Comparison of ENCODE assay signal across 15 cellular contexts in the genomic region with DNA sequence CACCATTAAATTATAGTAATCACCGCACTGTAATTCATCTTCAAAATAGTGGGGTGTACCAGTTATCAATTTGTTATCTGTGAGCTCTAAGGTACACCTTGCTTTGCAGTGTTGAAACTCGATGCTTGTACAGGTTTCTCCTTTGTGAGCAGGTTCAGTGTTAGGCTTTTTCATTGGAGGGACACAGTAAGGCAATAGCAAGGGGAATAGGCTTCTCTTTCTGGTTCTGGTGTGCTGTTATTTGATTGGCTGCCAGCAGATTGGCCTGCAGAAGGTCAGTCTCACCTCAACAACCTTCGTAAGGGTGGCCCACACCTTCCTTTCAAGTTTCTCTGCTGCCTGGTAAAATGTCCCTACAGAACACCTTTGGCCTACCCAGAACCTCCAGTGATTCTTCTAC.
DNase-seq lines count a peak whose midpoint lies in the region; ATAC-seq and TF ChIP-seq lines count a peak whose summit lies in the region.
"Had no signal": no experiment of that assay in that cellular context is flagged by ENCODE, and none has a peak within 500 bp of the region (broad histone marks: within the 10 kb centered on the region; RNA-seq: fewer than 3 reads in every experiment).

No MANE protein-coding gene starts in this region.

- H3K9me2 ChIP-seq in GM23338 (ENCODE audit: insufficient read depth), result no peaks in the 10 kb centered on the region

- CTCF ChIA-PET in naive thymus-derived CD4-positive, alpha-beta T cell (lab: Charles Lee), result no interaction called here

- intact Hi-C loops in Right ventricle myocardium inferior (cut with DNase I), result loop anchor here (5.0 kb wide), 1 partner anchor 75 kb away; a partner anchor contains a TSS
- intact Hi-C loops in left cardiac atrium (cut with DNase I), result no loop called here
- intact Hi-C loops in activated T-helper 1 cell treated with anti-CD3 and anti-CD28 coated beads, Interleukin-12 subunit alpha, Interleukin-12 subunit beta, Interleukin-2, Interleukin-4 antibody, amounts not matched to agents 30 ng/mL and 10 ng/mL and 1 ng/mL, durations not matched to agents 14 hours and 24 hours and 36 hours (cut with micrococcal nuclease), result no loop called here
- intact Hi-C loops in naive thymus-derived CD4-positive, alpha-beta T cell (cut with micrococcal nuclease), result no loop called here

- H3K4me1 Mint-ChIP-seq in GM23338, result peaks cover 4% of the 10 kb centered on the region; the same call in 2 of the 3 replicates
- no peaks in the 10 kb centered on the region for H3K4me1 Mint-ChIP-seq in activated T-helper 1 cell treated with anti-CD3 and anti-CD28 coated beads, Interleukin-12 subunit alpha, Interleukin-12 subunit beta, Interleukin-2, Interleukin-4 antibody, amounts not matched to agents 30 ng/mL and 10 ng/mL and 1 ng/mL, durations not matched to agents 14 hours and 24 hours and 36 hours (ENCODE audit: low read depth)
- no peaks in the 10 kb centered on the region for H3K4me1 Mint-ChIP-seq in memory B cell
- peaks cover 0 to 6% (median 0%) of the 10 kb centered on the region in 7 donors for H3K4me1 Mint-ChIP-seq in naive thymus-derived CD4-positive, alpha-beta T cell
- H3K4me1 Mint-ChIP-seq: CD14-positive monocyte had no signal

- H3K4me1 ChIP-seq in GM23338 (ENCODE audit: insufficient read depth), result no peaks in the 10 kb centered on the region; the same call in 1 of the 2 replicates
- H3K4me1 ChIP-seq in naive thymus-derived CD4-positive, alpha-beta T cell (ENCODE audit: control insufficient read depth in 2 of 2, insufficient read depth in 2 of 2, low read length in 2 of 2), result no peaks in the 10 kb centered on the region
- H3K4me1 ChIP-seq: BLaER1 had no signal

- no peaks in the 10 kb centered on the region for H4K20me1 ChIP-seq in GM23338 (replicated peaks; ENCODE audit: insufficient read depth)
- H4K20me1 ChIP-seq: BLaER1 had no signal

- H3K4me3 Mint-ChIP-seq in GM23338 (no peak overlapping the region), memory B cell (no peak overlapping the region)
- no peak overlapping the region for H3K4me3 Mint-ChIP-seq in activated T-helper 1 cell treated with anti-CD3 and anti-CD28 coated beads, Interleukin-12 subunit alpha, Interleukin-12 subunit beta, Interleukin-2, Interleukin-4 antibody, amounts not matched to agents 30 ng/mL and 10 ng/mL and 1 ng/mL, durations not matched to agents 14 hours and 24 hours and 36 hours
- no peak overlapping the region for H3K4me3 Mint-ChIP-seq in naive thymus-derived CD4-positive, alpha-beta T cell
- H3K4me3 Mint-ChIP-seq: CD14-positive monocyte; CD4-positive, alpha-beta memory T cell had no signal

- H3K27ac ChIP-seq in GM23338 (ENCODE audit: low read depth), result no peak overlapping the region
- H3K27ac ChIP-seq in naive thymus-derived CD4-positive, alpha-beta T cell (ENCODE audit: low read depth, low read length), result no peak overlapping the region
- H3K27ac ChIP-seq: BLaER1, HL-60 had no signal

- H3K27ac Mint-ChIP-seq in GM23338, result peak overlapping the region; percentile 61
- H3K27ac Mint-ChIP-seq in activated T-helper 1 cell treated with anti-CD3 and anti-CD28 coated beads, Interleukin-12 subunit alpha, Interleukin-12 subunit beta, Interleukin-2, Interleukin-4 antibody, amounts not matched to agents 30 ng/mL and 10 ng/mL and 1 ng/mL, durations not matched to agents 14 hours and 24 hours and 36 hours, result peak overlapping the region; percentile 37
- peak overlapping the region; percentile 60 for H3K27ac Mint-ChIP-seq in memory B cell
- peak overlapping the region in 3 of 9 donors; percentile 9 to 53 (median 37) for H3K27ac Mint-ChIP-seq in naive thymus-derived CD4-positive, alpha-beta T cell

- ATAC-seq in Right ventricle myocardium inferior, result peak; percentile 10
- no peak for ATAC-seq in left cardiac atrium
- peak; percentile 55 for ATAC-seq in GM23338
- ATAC-seq in memory B cell (ENCODE audit: low read depth), result no peak
- ATAC-seq in naive thymus-derived CD4-positive, alpha-beta T cell, result no peak

- H3K4me2 ChIP-seq in GM23338, result no peak overlapping the region
- H3K4me2 ChIP-seq: BLaER1 had no signal

- H3K36me3 Mint-ChIP-seq in GM23338 (ENCODE audit: low read depth) (no peaks in the 10 kb centered on the region), memory B cell (no peaks in the 10 kb centered on the region)
- H3K36me3 Mint-ChIP-seq in activated T-helper 1 cell treated with anti-CD3 and anti-CD28 coated beads, Interleukin-12 subunit alpha, Interleukin-12 subunit beta, Interleukin-2, Interleukin-4 antibody, amounts not matched to agents 30 ng/mL and 10 ng/mL and 1 ng/mL, durations not matched to agents 14 hours and 24 hours and 36 hours (ENCODE audit: low read depth), result peaks cover 20% of the 10 kb centered on the region
- H3K36me3 Mint-ChIP-seq in naive thymus-derived CD4-positive, alpha-beta T cell, result peaks cover 0 to 26% (median 18%) of the 10 kb centered on the region in 5 donors

- H3K27me3 ChIP-seq in GM23338 (ENCODE audit: insufficient read depth), result no peaks in the 10 kb centered on the region
- no peaks in the 10 kb centered on the region for H3K27me3 ChIP-seq in naive thymus-derived CD4-positive, alpha-beta T cell (ENCODE audit: control insufficient read depth in 2 of 2, insufficient read depth in 2 of 2, low read length in 2 of 2)
- H3K27me3 ChIP-seq: BLaER1 had no signal

- no peak overlapping the region for H2AFZ ChIP-seq in GM23338

- H3K9me3 ChIP-seq in naive thymus-derived CD4-positive, alpha-beta T cell (ENCODE audit: control insufficient read depth in 2 of 3, low read length in 3 of 3), result no peaks in the 10 kb centered on the region
- H3K9me3 ChIP-seq: BLaER1 had no signal

- no peaks in the 10 kb centered on the region for H3K79me2 ChIP-seq in GM23338 (replicated peaks; ENCODE audit: insufficient read depth)

- no peak overlapping the region for H3K4me3 ChIP-seq in GM23338
- H3K4me3 ChIP-seq in naive thymus-derived CD4-positive, alpha-beta T cell (ENCODE audit: low read length), result no peak overlapping the region
- H3K4me3 ChIP-seq: BLaER1 had no signal

- H3K36me3 ChIP-seq in GM23338 (ENCODE audit: insufficient read depth), result no peaks in the 10 kb centered on the region
- H3K36me3 ChIP-seq in naive thymus-derived CD4-positive, alpha-beta T cell (ENCODE audit: control insufficient read depth in 2 of 3, insufficient read depth in 3 of 3, low read length in 3 of 3), result no peaks in the 10 kb centered on the region

- H3K27me3 Mint-ChIP-seq in GM23338 (ENCODE audit: insufficient read depth, low read depth, poor library complexity) (no peaks in the 10 kb centered on the region), memory B cell (no peaks in the 10 kb centered on the region)
- H3K27me3 Mint-ChIP-seq in activated T-helper 1 cell treated with anti-CD3 and anti-CD28 coated beads, Interleukin-12 subunit alpha, Interleukin-12 subunit beta, Interleukin-2, Interleukin-4 antibody, amounts not matched to agents 30 ng/mL and 10 ng/mL and 1 ng/mL, durations not matched to agents 14 hours and 24 hours and 36 hours (ENCODE audit: insufficient read depth), result no peaks in the 10 kb centered on the region
- no peaks in the 10 kb centered on the region for H3K27me3 Mint-ChIP-seq in naive thymus-derived CD4-positive, alpha-beta T cell
- H3K27me3 Mint-ChIP-seq: CD4-positive, alpha-beta memory T cell had no signal

- POLR2A ChIA-PET in naive thymus-derived CD4-positive, alpha-beta T cell (lab: Charles Lee), result no interaction called here

- no peak for DNase-seq in Right ventricle myocardium inferior (ENCODE audit: missing footprints)
- no peak for DNase-seq in left cardiac atrium
- DNase-seq in GM23338 (ENCODE audit: low spot score), result no peak
- DNase-seq in activated T-helper 1 cell treated with anti-CD3 and anti-CD28 coated beads, Interleukin-12 subunit alpha, Interleukin-12 subunit beta, Interleukin-2, Interleukin-4 antibody, amounts not matched to agents 30 ng/mL and 10 ng/mL and 1 ng/mL, durations not matched to agents 14 hours and 24 hours and 36 hours (ENCODE audit: low spot score), result no peak
- DNase-seq in memory B cell (ENCODE audit: low spot score in 2 of 2), result no peak
- no peak for DNase-seq in DMS153 (lab: John Stamatoyannopoulos, UW)
- no peak for DNase-seq in NCI-H187 treated with DMSO at 0.1 percent for 48 hours (lab: John Stamatoyannopoulos, UW)
- no peak for DNase-seq in naive thymus-derived CD4-positive, alpha-beta T cell
- DNase-seq: 8988T; CD4-positive, alpha-beta memory T cell; DMS 273 treated with DMSO at 0.1 percent for 48 hours; HCEC 1CT had no signal

- H3K9me3 Mint-ChIP-seq in GM23338, result no peaks in the 10 kb centered on the region
- H3K9me3 Mint-ChIP-seq in activated T-helper 1 cell treated with anti-CD3 and anti-CD28 coated beads, Interleukin-12 subunit alpha, Interleukin-12 subunit beta, Interleukin-2, Interleukin-4 antibody, amounts not matched to agents 30 ng/mL and 10 ng/mL and 1 ng/mL, durations not matched to agents 14 hours and 24 hours and 36 hours, result no peaks in the 10 kb centered on the region
- no peaks in the 10 kb centered on the region for H3K9me3 Mint-ChIP-seq in memory B cell
- H3K9me3 Mint-ChIP-seq in naive thymus-derived CD4-positive, alpha-beta T cell, result peaks cover 0 to 4% (median 0%) of the 10 kb centered on the region in 11 donors
- H3K9me3 Mint-ChIP-seq: CD4-positive, alpha-beta memory T cell had no signal

- no peaks in the 10 kb centered on the region for H3F3A ChIP-seq in GM23338 (replicated peaks; ENCODE audit: low read depth)

- no peak for TF ChIP-seq CTCF in GM23338 (conservative IDR thresholded peaks at IDR 0.05; ENCODE audit: low read depth in 2 of 2)

TF ChIP-seq in GM23338, 12 proteins besides CTCF, POLR2A, EP300 and RAD21:
- no peak for TF ChIP-seq ZNF114 (CRISPR knock-in tag; IDR thresholded peaks at IDR 0.05)
- TF ChIP-seq, protein P1, sequence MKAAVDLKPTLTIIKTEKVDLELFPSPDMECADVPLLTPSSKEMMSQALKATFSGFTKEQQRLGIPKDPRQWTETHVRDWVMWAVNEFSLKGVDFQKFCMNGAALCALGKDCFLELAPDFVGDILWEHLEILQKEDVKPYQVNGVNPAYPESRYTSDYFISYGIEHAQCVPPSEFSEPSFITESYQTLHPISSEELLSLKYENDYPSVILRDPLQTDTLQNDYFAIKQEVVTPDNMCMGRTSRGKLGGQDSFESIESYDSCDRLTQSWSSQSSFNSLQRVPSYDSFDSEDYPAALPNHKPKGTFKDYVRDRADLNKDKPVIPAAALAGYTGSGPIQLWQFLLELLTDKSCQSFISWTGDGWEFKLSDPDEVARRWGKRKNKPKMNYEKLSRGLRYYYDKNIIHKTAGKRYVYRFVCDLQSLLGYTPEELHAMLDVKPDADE (IDR thresholded peaks at IDR 0.05), result no peak

Comparison
In these comparisons a context has a peak if more than half of its experiments do, and no peak if none do; other contexts are left out.
1. ATAC-seq: peak in Right ventricle myocardium inferior (single experiment) and GM23338 (single experiment); none in left cardiac atrium (0 of 2), memory B cell (single experiment) and naive thymus-derived CD4-positive, alpha-beta T cell (single experiment).